In genomic region chr10:32445036-32445435, GRCh38 we compare ENCODE assay signal across 8 cellular contexts. TPM values are rescaled to one million over a fixed set of nuclear protein-coding genes. Genes with fewer than 3 reads are reported as not detected.
DNase-seq lines count a peak whose midpoint lies in the region; ATAC-seq, FAIRE-seq and TF ChIP-seq lines count a peak whose summit lies in the region.

No MANE protein-coding gene starts in this region.

- no peak for DNase-seq in heart left ventricle
- DNase-seq in left cardiac atrium: no peak
- no peak for DNase-seq in right lobe of liver
- peak; percentile 16 for DNase-seq in urothelium cell line (ENCODE audit: low spot score)
- DNase-seq in Ammon's horn (ENCODE audit: low spot score): no peak
- no peak for DNase-seq in NCI-H2171 (lab: John Stamatoyannopoulos, UW)

- intact Hi-C loops in heart left ventricle (cut with DNase I): loop anchor here in 6 of 10 donors (5.0 to 10.0 kb wide), 3 partner anchors 68 to 540 kb away; no protein-coding TSS in a partner anchor
- intact Hi-C loops in left cardiac atrium (cut with DNase I): no loop called here
- intact Hi-C loops in right lobe of liver (cut with DNase I): no loop called here

- FAIRE-seq in urothelium cell line (lab: Jason Lieb, UNC): no peak

- TF ChIP-seq CTCF in heart left ventricle (IDR thresholded peaks at IDR 0.05) (no peak), right lobe of liver (IDR thresholded peaks at IDR 0.05) (no peak)

- H3K4me3 ChIP-seq in heart left ventricle (peak overlapping the region; percentile 43 to 91 (median 70)), right lobe of liver (peak overlapping the region; percentile 36 to 77 (median 61))

- H3K27ac Mint-ChIP-seq in activated T-helper 17 cell treated with anti-CD3 and anti-CD28 coated beads, Interleukin-2, amount 50 U/mL, for 72 hours: peak overlapping the region; percentile 99

- WGBS in heart left ventricle, 4 donors: 96 to 100% (median 98%) methylated on average over 4 of the region's 4 CpGs
- WGBS in right lobe of liver (ENCODE audit: insufficient coverage, low coverage, low lambda C conversion rate, missing lambda C conversion rate): no CpG with 5 or more reads among the region's 4 CpGs

- peak overlapping the region; percentile 98 for H3K4me3 Mint-ChIP-seq in activated T-helper 17 cell treated with anti-CD3 and anti-CD28 coated beads, Interleukin-2, amount 50 U/mL, for 72 hours

- no peaks in the 10 kb centered on the region for H3K27me3 Mint-ChIP-seq in activated T-helper 17 cell treated with anti-CD3 and anti-CD28 coated beads, Interleukin-2, amount 50 U/mL, for 72 hours

- H3K9me3 Mint-ChIP-seq in activated T-helper 17 cell treated with anti-CD3 and anti-CD28 coated beads, Interleukin-2, amount 50 U/mL, for 72 hours: no peaks in the 10 kb centered on the region

- no peak for ATAC-seq in heart left ventricle
- ATAC-seq in left cardiac atrium: no peak
- ATAC-seq in activated T-helper 17 cell treated with anti-CD3 and anti-CD28 coated beads, Interleukin-2, amount 50 U/mL, for 72 hours (replicated peaks): no peak
- no peak for ATAC-seq in right lobe of liver
- ATAC-seq in GM18519 (IDR thresholded peaks at IDR 0.05; ENCODE audit: low FRiP score, unreplicated experiment): no peak

- no peaks in the 10 kb centered on the region for H3K27me3 ChIP-seq in heart left ventricle
- H3K27me3 ChIP-seq in right lobe of liver: no peaks in the 10 kb centered on the region

- H3K4me1 Mint-ChIP-seq in activated T-helper 17 cell treated with anti-CD3 and anti-CD28 coated beads, Interleukin-2, amount 50 U/mL, for 72 hours: peaks cover 4% of the 10 kb centered on the region

- peaks cover 13% of the 10 kb centered on the region for H3K36me3 Mint-ChIP-seq in activated T-helper 17 cell treated with anti-CD3 and anti-CD28 coated beads, Interleukin-2, amount 50 U/mL, for 72 hours (ENCODE audit: low read depth)

- H3K27ac ChIP-seq in heart left ventricle (peak overlapping the region in 10 of 12 donors; percentile 90 to 99 (median 96)), right lobe of liver (peak overlapping the region in 1 of 3 donors; percentile 92)

- H3K4me1 ChIP-seq in heart left ventricle: peaks cover 0 to 17% (median 2%) of the 10 kb centered on the region in 12 donors
- no peaks in the 10 kb centered on the region for H3K4me1 ChIP-seq in right lobe of liver

- TF ChIP-seq POLR2A in heart left ventricle (IDR thresholded peaks at IDR 0.05): no peak
- no peak for TF ChIP-seq POLR2A in right lobe of liver (IDR thresholded peaks at IDR 0.05)

- peaks cover 0 to 7% (median 0%) of the 10 kb centered on the region in 12 donors for H3K9me3 ChIP-seq in heart left ventricle
- H3K9me3 ChIP-seq in right lobe of liver: no peaks in the 10 kb centered on the region

- H3K36me3 ChIP-seq in heart left ventricle: no peaks in the 10 kb centered on the region
- no peaks in the 10 kb centered on the region for H3K36me3 ChIP-seq in right lobe of liver

RNA-seq across cellular contexts. Expression of gene CCDC7, which starts 0.9 kb away (rescaled TPM):
- total RNA-seq in heart left ventricle (10 to 100 TPM in 8 of 9 donors, 1 to 10 TPM in 1; 6.6 to 41.3 (median 24.9) TPM), left cardiac atrium (10 to 100 TPM; 25.7 to 29.3 TPM), right lobe of liver (10 to 100 TPM in 1 of 6 experiments, 1 to 10 TPM in 5; 4.1 to 12.4 (median 6.0) TPM)
- polyA plus RNA-seq in heart left ventricle: 1 to 10 TPM; 1.5 to 1.8 TPM
- total RNA-seq in activated T-helper 17 cell treated with anti-CD3 and anti-CD28 coated beads, Interleukin-2, amount 50 U/mL, for 72 hours: 10 to 100 TPM; 14.6 to 53.7 TPM

Comparison
In these comparisons a context has a peak if more than half of its experiments do, and no peak if none do; other contexts are left out.
1. intact Hi-C loops: an anchor here in heart left ventricle (5.0 to 10.0 kb wide); none called in left cardiac atrium and right lobe of liver.